Comparison of ENCODE assay signal across 17 cellular contexts in genomic region chr2:144712277-144712944, GRCh38.
DNase-seq lines count a peak whose midpoint lies in the region; ATAC-seq, FAIRE-seq and TF ChIP-seq lines count a peak whose summit lies in the region.
"Had no signal": no experiment of that assay in that cellular context is flagged by ENCODE, and none has a peak within 500 bp of the region (broad histone marks: within the 10 kb centered on the region; RNA-seq: fewer than 3 reads in every experiment).

No MANE protein-coding gene starts in this region.

- H4K20me1 ChIP-seq in smooth muscle cell (ENCODE audit: low read depth) = no peaks in the 10 kb centered on the region

- H3K27ac Mint-ChIP-seq in WTC11 = 0 out of 2 replicates have a peak overlapping the region, but pooled peaks have one; percentile 46
- no peak overlapping the region for H3K27ac Mint-ChIP-seq in activated naive CD4-positive, alpha-beta T cell treated with anti-CD3 and anti-CD28 coated beads, Interleukin-2, amount 50 U/mL, for 72 hours
- H3K27ac Mint-ChIP-seq: activated CD4-positive, alpha-beta T cell treated with anti-CD3 and anti-CD28 coated beads, Interleukin-2, amount 10 ng/mL, durations not matched to agents 7 days and 5 days; CD4-positive, alpha-beta T cell had no signal

- no peak overlapping the region for H3K4me2 ChIP-seq in smooth muscle cell

- H3K9ac ChIP-seq in smooth muscle cell (ENCODE audit: low read depth) = no peak overlapping the region
- no peak overlapping the region for H3K9ac ChIP-seq in kidney (ENCODE audit: low read length in 2 of 2)

- FAIRE-seq in kidney (lab: Jason Lieb, UNC) = no peak

- H3K9me3 ChIP-seq in smooth muscle cell (replicated peaks; ENCODE audit: low read depth) = no peaks in the 10 kb centered on the region
- H3K9me3 ChIP-seq in kidney (ENCODE audit: control insufficient read depth in 1 of 2, low read length in 2 of 2) = no peaks in the 10 kb centered on the region
- H3K9me3 ChIP-seq: testis had no signal

- H3K36me3 ChIP-seq in smooth muscle cell (ENCODE audit: low read depth) (no peaks in the 10 kb centered on the region), kidney (ENCODE audit: control insufficient read depth in 1 of 2, insufficient read depth in 2 of 2, low read length in 2 of 2) (no peaks in the 10 kb centered on the region)

- 41% methylated on average over 1 of the region's 1 CpG for WGBS in smooth muscle cell (ENCODE audit: low lambda C conversion rate)

- no peaks in the 10 kb centered on the region for H3K36me3 Mint-ChIP-seq in WTC11
- H3K36me3 Mint-ChIP-seq in activated naive CD4-positive, alpha-beta T cell treated with anti-CD3 and anti-CD28 coated beads, Interleukin-2, amount 50 U/mL, for 72 hours = no peaks in the 10 kb centered on the region

- TF ChIP-seq CTCF in WTC11 (IDR thresholded peaks at IDR 0.05) = no peak
- TF ChIP-seq CTCF in fibroblast of pulmonary artery (IDR thresholded peaks at IDR 0.05; ENCODE audit: low read length, missing control alignments) = no peak
- TF ChIP-seq CTCF in smooth muscle cell (IDR thresholded peaks at IDR 0.05; ENCODE audit: borderline replicate concordance, insufficient read depth, poor library complexity, severe bottlenecking) = no peak
- no peak for TF ChIP-seq CTCF in kidney (IDR thresholded peaks at IDR 0.05; ENCODE audit: borderline replicate concordance, extremely low read depth, insufficient read depth)

- no peaks in the 10 kb centered on the region for H3F3A ChIP-seq in smooth muscle cell (ENCODE audit: low read depth)

- no peaks in the 10 kb centered on the region for H3K27me3 ChIP-seq in smooth muscle cell (ENCODE audit: low read depth)
- H3K27me3 ChIP-seq: testis had no signal

- H3K4me3 ChIP-seq in fibroblast of pulmonary artery (replicated peaks; ENCODE audit: low read depth, low read length) (no peak overlapping the region), smooth muscle cell (no peak overlapping the region), kidney (ENCODE audit: low read length in 2 of 2) (no peak overlapping the region)
- H3K4me3 ChIP-seq: testis had no signal

- DNase-seq in GM04504 (ENCODE audit: low read depth) = peak; percentile 2
- DNase-seq in WTC11 (ENCODE audit: low spot score) = no peak
- peak; percentile 3 for DNase-seq in fibroblast of pulmonary artery (ENCODE audit: low read depth)
- DNase-seq in smooth muscle cell (lab: John Stamatoyannopoulos, UW; ENCODE audit: unreplicated experiment) = no peak
- DNase-seq in activated naive CD4-positive, alpha-beta T cell treated with anti-CD3 and anti-CD28 coated beads, Interleukin-2, amount 50 U/mL, for 72 hours (ENCODE audit: low spot score in 2 of 2) = no peak
- no peak for DNase-seq in NCI-H526 (lab: John Stamatoyannopoulos, UW)
- DNase-seq in kidney = no peak
- DNase-seq: activated CD4-positive, alpha-beta T cell treated with anti-CD3 and anti-CD28 coated beads, Interleukin-2, amount 10 ng/mL, durations not matched to agents 7 days and 5 days; activated naive CD4-positive, alpha-beta T cell treated with anti-CD3 and anti-CD28 coated beads, Interleukin-2, amount 50 U/mL, for 16 hours; CD4-positive, alpha-beta T cell; DMS79; NCI-H1092; NK-92 treated with Interleukin-12 subunit alpha and Interleukin-12 subunit beta, amount 100 ng/mL, for 24 hours; stimulated activated CD4-positive, alpha-beta T cell treated with anti-CD3 and anti-CD28 coated beads, Interleukin-4, amount 100 ng/mL, for 4 hours; testis had no signal

- peaks cover 3% of the 10 kb centered on the region for H3K9me3 Mint-ChIP-seq in WTC11
- peaks cover 6 to 7% of the 10 kb centered on the region in 2 donors for H3K9me3 Mint-ChIP-seq in activated naive CD4-positive, alpha-beta T cell treated with anti-CD3 and anti-CD28 coated beads, Interleukin-2, amount 50 U/mL, for 72 hours
- H3K9me3 Mint-ChIP-seq: activated CD4-positive, alpha-beta T cell treated with anti-CD3 and anti-CD28 coated beads, Interleukin-2, amount 10 ng/mL, durations not matched to agents 7 days and 5 days; CD4-positive, alpha-beta T cell had no signal

- H3K4me1 Mint-ChIP-seq in WTC11 = peaks cover 27% of the 10 kb centered on the region
- H3K4me1 Mint-ChIP-seq: activated CD4-positive, alpha-beta T cell treated with anti-CD3 and anti-CD28 coated beads, Interleukin-2, amount 10 ng/mL, durations not matched to agents 7 days and 5 days; central memory CD8-positive, alpha-beta T cell had no signal

- H3K4me1 ChIP-seq in smooth muscle cell (ENCODE audit: low read depth) (peaks cover 5% of the 10 kb centered on the region), kidney (ENCODE audit: control insufficient read depth in 1 of 2, insufficient read depth in 1 of 2, low read depth in 1 of 2, low read length in 2 of 2) (peaks cover 0 to 15% of the 10 kb centered on the region in 2 donors)
- H3K4me1 ChIP-seq: testis had no signal

- H3K27ac ChIP-seq in smooth muscle cell (ENCODE audit: low read depth) (no peak overlapping the region), kidney (ENCODE audit: low read depth in 2 of 2, low read length in 2 of 2) (no peak overlapping the region)
- H3K27ac ChIP-seq: testis had no signal

- H3K79me2 ChIP-seq in smooth muscle cell (ENCODE audit: low read depth) = no peaks in the 10 kb centered on the region

- H2AFZ ChIP-seq in smooth muscle cell (ENCODE audit: low read depth) = peak overlapping the region; percentile 8

- intact Hi-C loops in kidney (cut with DNase I) = no loop called here

- POLR2A ChIA-PET in WTC11 (lab: Charles Lee) = no interaction called here

- peak; percentile 53 for ATAC-seq in WTC11
- no peak for ATAC-seq in HG02885 (IDR thresholded peaks at IDR 0.05; ENCODE audit: poor library complexity, unreplicated experiment)
- no peak for ATAC-seq in activated naive CD4-positive, alpha-beta T cell treated with anti-CD3 and anti-CD28 coated beads, Interleukin-2, amount 50 U/mL, for 72 hours

- H3K27me3 Mint-ChIP-seq in WTC11 (ENCODE audit: low read depth) = no peaks in the 10 kb centered on the region; the same call in none of the 2 replicates
- H3K27me3 Mint-ChIP-seq: activated CD4-positive, alpha-beta T cell treated with anti-CD3 and anti-CD28 coated beads, Interleukin-2, amount 10 ng/mL, durations not matched to agents 7 days and 5 days; CD4-positive, alpha-beta T cell; central memory CD8-positive, alpha-beta T cell had no signal

- CTCF ChIA-PET in WTC11 (lab: Charles Lee) = interaction anchor here (0.6 kb wide), 1 partner anchor 41 kb away, joined by 3 read pairs; no protein-coding TSS in a partner anchor

- peak overlapping the region; percentile 1; the same call in 1 of the 2 replicates for H3K4me3 Mint-ChIP-seq in WTC11
- H3K4me3 Mint-ChIP-seq: activated CD4-positive, alpha-beta T cell treated with anti-CD3 and anti-CD28 coated beads, Interleukin-2, amount 10 ng/mL, durations not matched to agents 7 days and 5 days; CD4-positive, alpha-beta T cell; central memory CD8-positive, alpha-beta T cell had no signal

TF ChIP-seq in WTC11, 78 proteins besides CTCF, POLR2A, EP300 and RAD21 (continues in another document):
- TF ChIP-seq SMAD3 (CRISPR knock-in tag; IDR thresholded peaks at IDR 0.05; ENCODE audit: borderline replicate concordance) (no peak), ZNF532 (CRISPR knock-in tag; IDR thresholded peaks at IDR 0.05; ENCODE audit: borderline replicate concordance) (no peak), MLX (CRISPR knock-in tag; IDR thresholded peaks at IDR 0.05) (no peak)

Comparison
In these comparisons a context has a peak if more than half of its experiments do, and no peak if none do; other contexts are left out.
1. DNase-seq: peak in GM04504 (single experiment) and fibroblast of pulmonary artery (single experiment); none in WTC11 (single experiment), smooth muscle cell (single experiment), activated naive CD4-positive, alpha-beta T cell treated with anti-CD3 and anti-CD28 coated beads, Interleukin-2, amount 50 U/mL, for 72 hours (0 of 2), NCI-H526 (0 of 2) and kidney (single experiment).